ENCODE assay signal across 13 cellular contexts in the genomic region with DNA sequence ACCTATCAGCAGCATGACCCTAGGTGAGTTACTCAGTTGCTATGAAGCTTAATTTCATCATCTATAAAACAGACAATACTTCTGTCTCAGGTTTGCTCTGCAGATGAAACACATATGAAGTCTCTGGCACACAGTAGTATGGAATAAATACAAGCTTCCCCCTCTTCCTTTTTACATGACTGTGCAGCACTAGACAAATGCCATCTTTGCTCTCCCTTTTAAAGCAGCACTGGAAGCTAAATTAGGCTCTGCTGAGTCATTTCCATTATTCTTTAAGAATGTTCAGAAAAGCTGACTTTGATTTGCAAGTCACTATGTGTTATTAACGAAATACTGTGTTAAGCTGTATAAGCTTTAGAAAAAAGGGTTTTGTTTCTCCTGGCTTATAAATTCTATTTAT. TPM values are rescaled to one million over a fixed set of nuclear protein-coding genes. Genes with fewer than 3 reads are reported as not detected.
DNase-seq lines count a peak whose midpoint lies in the region; ATAC-seq, FAIRE-seq and TF ChIP-seq lines count a peak whose summit lies in the region.
"Had no signal": no experiment of that assay in that cellular context is flagged by ENCODE, and none has a peak within 500 bp of the region (broad histone marks: within the 10 kb centered on the region; RNA-seq: fewer than 3 reads in every experiment).

No MANE protein-coding gene starts in this region.

- H3K9me3 ChIP-seq in A549 (no peaks in the 10 kb centered on the region), RWPE2 (ENCODE audit: severe bottlenecking) (no peaks in the 10 kb centered on the region), endodermal cell (ENCODE audit: control insufficient read depth, low read length) (no peaks in the 10 kb centered on the region)

- no peak for FAIRE-seq in A549 (lab: Jason Lieb, UNC)
- peak; percentile 50 for FAIRE-seq in GM18507 (lab: Jason Lieb, UNC)

- peak overlapping the region; percentile 57 for H3K4me2 ChIP-seq in A549

- H3K27me3 ChIP-seq in RWPE2 (ENCODE audit: insufficient read depth, poor library complexity, severe bottlenecking) (no peaks in the 10 kb centered on the region), endodermal cell (ENCODE audit: control insufficient read depth, insufficient read depth, low read length, poor library complexity, severe bottlenecking) (no peaks in the 10 kb centered on the region)

- H3K36me3 ChIP-seq in RWPE2 (ENCODE audit: low read depth), result peaks cover 3% of the 10 kb centered on the region; the same call in 1 of the 2 replicates
- peaks cover 12% of the 10 kb centered on the region for H3K36me3 ChIP-seq in endodermal cell (ENCODE audit: control insufficient read depth, insufficient read depth, low read length)

- DNase-seq in A549 (ENCODE audit: low read depth in 1 of 2, low spot score in 1 of 2), result peak in 1 of 2 experiments; percentile 25
- no peak for DNase-seq in GM18507 (ENCODE audit: extremely low spot score, insufficient read length, low read depth)
- DNase-seq in RWPE2 (ENCODE audit: low spot score), result no peak
- peak; percentile 47 for DNase-seq in fibroblast of mammary gland (ENCODE audit: low read depth)
- no peak for DNase-seq in activated T-cell treated with anti-CD3 and anti-CD28 coated beads, Interleukin-2, amount 50 U/mL, for 4 hours
- no peak for DNase-seq in endodermal cell
- no peak for DNase-seq in NCI-H2081 (lab: John Stamatoyannopoulos, UW)
- DNase-seq: AML-193; NCI-H1436 treated with DMSO at 0.1 percent for 48 hours; occipital lobe; stimulated activated CD4-positive, alpha-beta T cell treated with anti-CD3 and anti-CD28 coated beads, Interleukin-2, amount 100 ng/mL, for 48 hours had no signal

- no peak for TF ChIP-seq CTCF in A549 (IDR thresholded peaks at IDR 0.05)
- no peak for TF ChIP-seq CTCF in RWPE2 (IDR thresholded peaks at IDR 0.05; ENCODE audit: poor library complexity, severe bottlenecking)
- TF ChIP-seq CTCF in fibroblast of mammary gland (conservative IDR thresholded peaks at IDR 0.05; ENCODE audit: control insufficient read depth, insufficient read depth, low read depth, low read length), result no peak
- no peak for TF ChIP-seq CTCF in endodermal cell (conservative IDR thresholded peaks at IDR 0.05)

- no peaks in the 10 kb centered on the region for H3K9me3 Mint-ChIP-seq in activated T-cell treated with anti-CD3 and anti-CD28 coated beads, Interleukin-2, amount 50 U/mL, for 4 hours
- no peaks in the 10 kb centered on the region for H3K9me3 Mint-ChIP-seq in endodermal cell

- 38% methylated on average over 1 of the region's 1 CpG for WGBS in A549 (ENCODE audit: missing lambda C conversion rate)
- WGBS in endodermal cell (ENCODE audit: insufficient coverage in 1 of 2, insufficient read length in 1 of 2), 2 experiments, result 100% methylated on average over 1 of the region's 1 CpG; no CpG with 5 or more reads in 1 of the 2 experiments

- no peak for TF ChIP-seq POLR2A in A549 (IDR thresholded peaks at IDR 0.05; ENCODE audit: low read length)

- H3K27ac Mint-ChIP-seq in endodermal cell, result no peak overlapping the region

- H3K9ac ChIP-seq in endodermal cell (ENCODE audit: extremely low read depth, low read length, poor library complexity, severe bottlenecking), result no peak overlapping the region

- no peaks in the 10 kb centered on the region for H3K27me3 Mint-ChIP-seq in activated T-cell treated with anti-CD3 and anti-CD28 coated beads, Interleukin-2, amount 50 U/mL, for 4 hours (ENCODE audit: low read depth)
- H3K27me3 Mint-ChIP-seq in endodermal cell (ENCODE audit: insufficient read depth), result no peaks in the 10 kb centered on the region

- H3K4me1 Mint-ChIP-seq in activated T-cell treated with anti-CD3 and anti-CD28 coated beads, Interleukin-2, amount 50 U/mL, for 4 hours (ENCODE audit: low read depth), result no peaks in the 10 kb centered on the region
- no peaks in the 10 kb centered on the region for H3K4me1 Mint-ChIP-seq in endodermal cell

- H3K27ac ChIP-seq in A549 (peak overlapping the region; percentile 77 to 85), RWPE2 (ENCODE audit: poor library complexity, severe bottlenecking) (peak overlapping the region; percentile 51), endodermal cell (ENCODE audit: low read depth, low read length) (no peak overlapping the region)

- no peak overlapping the region for H3K4me3 ChIP-seq in A549
- H3K4me3 ChIP-seq in RWPE2 (ENCODE audit: severe bottlenecking), result no peak overlapping the region
- H3K4me3 ChIP-seq in fibroblast of mammary gland (ENCODE audit: control insufficient read depth, low read depth, low read length), result no peak overlapping the region
- H3K4me3 ChIP-seq in endodermal cell (ENCODE audit: low read length), result no peak overlapping the region
- H3K4me3 ChIP-seq: lung had no signal

- ATAC-seq in A549 (no peak), RWPE2 (ENCODE audit: low read depth) (peak; percentile 41), GM18907 (IDR thresholded peaks at IDR 0.05; ENCODE audit: unreplicated experiment) (no peak)
- no peak for ATAC-seq in activated T-cell treated with anti-CD3 and anti-CD28 coated beads, Interleukin-2, amount 50 U/mL, for 4 hours

- POLR2A ChIA-PET in A549 (lab: Yijun Ruan, JAX), result interaction anchor here (1.2 to 2.5 kb wide), 3 partner anchors 41 to 146 kb away, joined by 4 to 8 read pairs (median 6); a partner anchor contains a TSS

- no peak overlapping the region for H3K4me3 Mint-ChIP-seq in activated T-cell treated with anti-CD3 and anti-CD28 coated beads, Interleukin-2, amount 50 U/mL, for 4 hours
- H3K4me3 Mint-ChIP-seq in endodermal cell, result no peak overlapping the region

- CTCF ChIA-PET in A549 (lab: Yijun Ruan, JAX), result interaction anchor here (0.5 to 2.4 kb wide), 5 partner anchors 15 to 129 kb away, joined by 3 to 12 read pairs (median 3); no protein-coding TSS in a partner anchor

- H3K36me3 Mint-ChIP-seq in activated T-cell treated with anti-CD3 and anti-CD28 coated beads, Interleukin-2, amount 50 U/mL, for 4 hours (ENCODE audit: insufficient read depth), result peaks cover 11% of the 10 kb centered on the region
- peaks cover 18% of the 10 kb centered on the region for H3K36me3 Mint-ChIP-seq in endodermal cell (ENCODE audit: low read depth)

- H3K4me1 ChIP-seq in A549 (peaks cover 62% of the 10 kb centered on the region), RWPE2 (ENCODE audit: insufficient read depth, poor library complexity, severe bottlenecking) (peaks cover 29% of the 10 kb centered on the region), endodermal cell (ENCODE audit: control insufficient read depth, insufficient read depth, low read length) (no peaks in the 10 kb centered on the region)

- no peak for TF ChIP-seq RAD21 in A549 (conservative IDR thresholded peaks at IDR 0.05 in 1 of 2, IDR thresholded peaks at IDR 0.05 in 1 of 2)

- TF ChIP-seq EP300 in A549 (IDR thresholded peaks at IDR 0.05), result no peak

TF ChIP-seq in A549, 52 proteins besides CTCF, POLR2A, EP300 and RAD21:
- TF ChIP-seq MAFK (IDR thresholded peaks at IDR 0.05; ENCODE audit: partially characterized antibody), result peak; percentile 58
- TF ChIP-seq NFE2L2 (conservative IDR thresholded peaks at IDR 0.05; ENCODE audit: low read length), result peak; percentile 57
- TF ChIP-seq FOSL2 (IDR thresholded peaks at IDR 0.05), result no peak
- TF ChIP-seq FOSL2 (CRISPR knock-in tag; IDR thresholded peaks at IDR 0.05), result peak; percentile 36; the same call in 1 of the 2 replicates
- TF ChIP-seq, protein P1, sequence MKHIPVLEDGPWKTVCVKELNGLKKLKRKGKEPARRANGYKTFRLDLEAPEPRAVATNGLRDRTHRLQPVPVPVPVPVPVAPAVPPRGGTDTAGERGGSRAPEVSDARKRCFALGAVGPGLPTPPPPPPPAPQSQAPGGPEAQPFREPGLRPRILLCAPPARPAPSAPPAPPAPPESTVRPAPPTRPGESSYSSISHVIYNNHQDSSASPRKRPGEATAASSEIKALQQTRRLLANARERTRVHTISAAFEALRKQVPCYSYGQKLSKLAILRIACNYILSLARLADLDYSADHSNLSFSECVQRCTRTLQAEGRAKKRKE (CRISPR knock-in tag; IDR thresholded peaks at IDR 0.05; ENCODE audit: low read depth), result no peak

RNA-seq across cellular contexts. Expression of a gene that starts 40.6 kb away (rescaled TPM):
- polyA plus RNA-seq in A549 (2011; rRNA removed) (136 and 165 TPM in 2 replicates), A549 (2017; fragmentation: RNase III; extraction: RNeasy Plus Mini Kit Qiagen cat#74134 plus additional on column Dnase treatment) (75.1 to 86.1 TPM (median 79.8 TPM) in 3 replicates)
- polyA plus RNA-seq in A549 (2012; cell fraction: cytosol; rRNA removed), result 61.1 and 70.5 TPM in 2 replicates
- 13.7 and 21.8 TPM in 2 replicates for polyA plus RNA-seq in A549 (2012; cell fraction: nucleus; rRNA removed)
- polyA minus RNA-seq in A549 (2011; rRNA and poly(A)+ RNA removed), result 36.8 and 46.6 TPM in 2 replicates
- total RNA-seq in activated T-cell treated with anti-CD3 and anti-CD28 coated beads, Interleukin-2, amount 50 U/mL, for 4 hours, result 10 to 100 TPM; 83.5 to 86.9 (median 84.3) TPM
- total RNA-seq in endodermal cell, result 10 to 100 TPM; 57.4 to 68.4 TPM
- polyA plus RNA-seq in endodermal cell (2013, experiment 1 of 2), result 65.8 TPM
- 69.7 TPM for polyA plus RNA-seq in endodermal cell (2013, experiment 2 of 2)

RNA-seq across cellular contexts. Expression of a gene that starts 40.9 kb away (rescaled TPM):
- 82.3 and 83.7 TPM in 2 replicates for polyA plus RNA-seq in A549 (2011; rRNA removed)
- polyA plus RNA-seq in A549 (2012; cell fraction: cytosol; rRNA removed), result 21.6 and 24.9 TPM in 2 replicates
- 12.2 and 19.1 TPM in 2 replicates for polyA plus RNA-seq in A549 (2012; cell fraction: nucleus; rRNA removed)
- 56.2 to 58.9 TPM (median 56.5 TPM) in 3 replicates for polyA plus RNA-seq in A549 (2017; fragmentation: RNase III; extraction: RNeasy Plus Mini Kit Qiagen cat#74134 plus additional on column Dnase treatment)
- 35.9 and 39.6 TPM in 2 replicates for polyA minus RNA-seq in A549 (2011; rRNA and poly(A)+ RNA removed)
- total RNA-seq in activated T-cell treated with anti-CD3 and anti-CD28 coated beads, Interleukin-2, amount 50 U/mL, for 4 hours, result 10 to 100 TPM; 33.8 to 37.0 (median 34.3) TPM
- total RNA-seq in endodermal cell, result 10 to 100 TPM; 29.2 to 34.0 TPM
- 38.9 TPM for polyA plus RNA-seq in endodermal cell (2013, experiment 1 of 2)
- 35.4 TPM for polyA plus RNA-seq in endodermal cell (2013, experiment 2 of 2)
